ENCODE assay signal across 31 cellular contexts in genomic region chr7:31705377-31705776, GRCh38. TPM values are rescaled to one million over a fixed set of nuclear protein-coding genes. Genes with fewer than 3 reads are reported as not detected.
A peak's percentile ranks its signal among the peaks of the same experiment; 100 is the strongest.
DNase-seq lines count a peak whose midpoint lies in the region; ATAC-seq and TF ChIP-seq lines count a peak whose summit lies in the region.
"Had no signal": no experiment of that assay in that cellular context is flagged by ENCODE, and none has a peak within 500 bp of the region (broad histone marks: within the 10 kb centered on the region; RNA-seq: fewer than 3 reads in every experiment).

No MANE protein-coding gene starts in this region.

- TF ChIP-seq EP300 in transverse colon (IDR thresholded peaks at IDR 0.05; ENCODE audit: low read depth), result no peak

- no peak for TF ChIP-seq POLR2A in transverse colon (IDR thresholded peaks at IDR 0.05)

- TF ChIP-seq CTCF in transverse colon (IDR thresholded peaks at IDR 0.05), result no peak

- in situ Hi-C loops in transverse colon (cut with MboI; ENCODE audit: low pct_ligation_motif_present in 1 of 4, low pct_unique_long_range_greater_than_20kb in 1 of 4, low sequenced_read_pairs in 3 of 4), result no loop called here

- no peaks in the 10 kb centered on the region for H3K36me3 ChIP-seq in transverse colon
- H3K36me3 ChIP-seq: ascending aorta, BLaER1, HAP-1, lower lobe of right lung, ovary, right atrium auricular region, suprapubic skin had no signal

- peak; percentile 49 for ATAC-seq in GM18499 (IDR thresholded peaks at IDR 0.05; ENCODE audit: insufficient read depth, unreplicated experiment)
- peak; percentile 69 for ATAC-seq in GM18909 (IDR thresholded peaks at IDR 0.05; ENCODE audit: poor library complexity, unreplicated experiment)
- ATAC-seq in GM21529 (IDR thresholded peaks at IDR 0.05; ENCODE audit: unreplicated experiment), result peak; percentile 50
- ATAC-seq in HG03565 (IDR thresholded peaks at IDR 0.05; ENCODE audit: unreplicated experiment), result peak; percentile 52
- ATAC-seq in activated CD4-positive, CD25-positive, alpha-beta regulatory T cell treated with anti-CD3 and anti-CD28 coated beads, Interleukin-2, amount 50 U/mL, for 24 hours, result no peak
- ATAC-seq in HG02973 (IDR thresholded peaks at IDR 0.05; ENCODE audit: unreplicated experiment), result no peak
- ATAC-seq: lower lobe of right lung; stimulated activated effector memory CD8-positive, alpha-beta T cell treated with anti-CD3 and anti-CD28 coated beads, Interleukin-12 subunit alpha, Interleukin-12 subunit beta, amount 100 ng/mL, for 72 hours had no signal

- no peaks in the 10 kb centered on the region for H3K4me1 ChIP-seq in transverse colon
- H3K4me1 ChIP-seq: ascending aorta, HAP-1, lower lobe of right lung, right atrium auricular region, suprapubic skin had no signal

- no peak overlapping the region for H3K4me3 ChIP-seq in transverse colon
- H3K4me3 ChIP-seq: ascending aorta, BLaER1, HAP-1, lower lobe of right lung, ovary, right atrium auricular region, suprapubic skin had no signal

- WGBS in transverse colon (ENCODE audit: low coverage in 1 of 2), 2 donors, result 76 to 77% methylated on average over 3 of the region's 3 CpGs

- intact Hi-C loops in transverse colon (cut with DNase I; ENCODE audit: low total_unique reads), result no loop called here

- H3K9me3 ChIP-seq in transverse colon, result no peaks in the 10 kb centered on the region
- H3K9me3 ChIP-seq: ascending aorta, BLaER1, HAP-1, lower lobe of right lung, ovary, right atrium auricular region, SK-N-SH, suprapubic skin had no signal

- no peak overlapping the region for H3K27ac ChIP-seq in transverse colon
- H3K27ac ChIP-seq: ascending aorta, BLaER1, lower lobe of right lung, ovary, right atrium auricular region, suprapubic skin had no signal

- no peaks in the 10 kb centered on the region for H3K27me3 ChIP-seq in transverse colon
- H3K27me3 ChIP-seq: ascending aorta, BLaER1, ovary, right atrium auricular region, suprapubic skin had no signal

- DNase-seq in NCI-H146 treated with DMSO at 0.1 percent for 48 hours (lab: John Stamatoyannopoulos, UW; ENCODE audit: unreplicated experiment) (no peak), transverse colon (no peak)
- DNase-seq: activated CD4-positive, alpha-beta T cell treated with anti-CD3 and anti-CD28 coated beads, Interleukin-2, amount 50 U/mL, for 1 hour; caudate nucleus; GF-D8; lower lobe of right lung; NCI-H1105; NCI-H2029; NCI-H226; NCI-H82; ovary; SK-N-SH; stimulated activated CD4-positive, alpha-beta T cell treated with anti-CD3 and anti-CD28 coated beads, Interleukin-2, amount 100 ng/mL, for 48 hours; T-helper 2 cell had no signal

RNA-seq across cellular contexts. Expression of gene PPP1R17, which starts 18.4 kb away (rescaled TPM):
- not detected for total RNA-seq in transverse colon
- total RNA-seq: ascending aorta, HT-29, kidney epithelial cell, lower lobe of right lung, M059J, mononuclear cell, OCI-LY7, right atrium auricular region, suprapubic skin had no signal

Comparison
In these comparisons a context has a peak if more than half of its experiments do, and no peak if none do; other contexts are left out.
1. ATAC-seq: peak in GM18499 (single experiment), GM18909 (single experiment), GM21529 (single experiment) and HG03565 (single experiment); none in activated CD4-positive, CD25-positive, alpha-beta regulatory T cell treated with anti-CD3 and anti-CD28 coated beads, Interleukin-2, amount 50 U/mL, for 24 hours (0 of 2) and HG02973 (single experiment).